In the genomic region with DNA sequence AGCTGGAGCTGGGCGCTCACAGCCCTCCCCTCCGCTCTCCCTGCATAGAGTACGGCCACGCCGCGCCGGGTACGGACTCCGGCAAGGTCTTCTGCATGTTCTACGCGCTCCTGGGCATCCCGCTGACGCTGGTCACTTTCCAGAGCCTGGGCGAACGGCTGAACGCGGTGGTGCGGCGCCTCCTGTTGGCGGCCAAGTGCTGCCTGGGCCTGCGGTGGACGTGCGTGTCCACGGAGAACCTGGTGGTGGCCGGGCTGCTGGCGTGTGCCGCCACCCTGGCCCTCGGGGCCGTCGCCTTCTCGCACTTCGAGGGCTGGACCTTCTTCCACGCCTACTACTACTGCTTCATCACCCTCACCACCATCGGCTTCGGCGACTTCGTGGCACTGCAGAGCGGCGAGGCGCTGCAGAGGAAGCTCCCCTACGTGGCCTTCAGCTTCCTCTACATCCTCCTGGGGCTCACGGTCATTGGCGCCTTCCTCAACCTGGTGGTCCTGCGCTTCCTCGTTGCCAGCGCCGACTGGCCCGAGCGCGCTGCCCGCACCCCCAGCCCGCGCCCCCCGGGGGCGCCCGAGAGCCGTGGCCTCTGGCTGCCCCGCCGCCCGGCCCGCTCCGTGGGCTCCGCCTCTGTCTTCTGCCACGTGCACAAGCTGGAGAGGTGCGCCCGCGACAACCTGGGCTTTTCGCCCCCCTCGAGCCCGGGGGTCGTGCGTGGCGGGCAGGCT, we compare ENCODE assay signal across 1 cellular context.
TF ChIP-seq lines count a peak whose summit lies in the region.

No MANE protein-coding gene starts in this region.

TF ChIP-seq in endothelial cell of umbilical vein, 7 proteins besides CTCF, POLR2A, EP300 and RAD21:
- TF ChIP-seq GATA2 (IDR thresholded peaks at IDR 0.05; ENCODE audit: insufficient read depth, insufficient read length, low read depth, low read length) = no peak
- TF ChIP-seq EZH2 (IDR thresholded peaks at IDR 0.05; ENCODE audit: borderline replicate concordance, low read depth, low read length, severe bottlenecking) = peak; percentile 46
